Comparison of ENCODE assay signal across 1 cellular context in the genomic region with DNA sequence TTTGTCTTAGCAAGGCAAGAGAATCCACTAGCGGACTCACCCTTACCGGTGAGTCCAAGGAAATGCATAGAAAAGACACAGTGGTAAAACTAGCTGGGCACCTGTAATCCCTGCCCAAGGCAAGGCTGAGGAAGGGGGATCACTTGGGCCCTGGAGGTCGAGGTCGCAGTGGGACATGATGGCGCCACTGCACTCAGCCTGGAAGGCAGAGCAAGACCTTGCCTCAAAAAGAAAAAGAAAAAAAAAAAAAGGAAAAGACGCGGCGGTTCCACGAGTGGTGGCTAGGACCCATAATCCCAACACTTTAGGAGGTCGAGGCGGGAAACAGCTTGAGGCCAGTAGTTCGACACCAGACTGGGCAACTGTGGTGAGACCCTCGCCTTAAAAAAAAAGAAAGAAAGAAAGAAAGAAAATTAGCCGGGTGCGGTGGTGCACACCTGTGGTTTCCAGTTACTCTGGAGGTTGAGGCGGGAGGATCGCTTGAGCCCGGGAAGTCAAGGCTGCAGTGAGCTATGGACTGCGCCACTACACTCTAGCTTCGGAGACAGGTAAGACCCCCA.
TF ChIP-seq lines count a peak whose summit lies in the region.

No MANE protein-coding gene starts in this region.

TF ChIP-seq in endothelial cell of umbilical vein, 7 proteins besides CTCF, POLR2A, EP300 and RAD21:
- TF ChIP-seq POLR2AphosphoS5 (IDR thresholded peaks at IDR 0.05; ENCODE audit: insufficient read depth, low read depth, low read length): no peak
- no peak for TF ChIP-seq GATA2 (IDR thresholded peaks at IDR 0.05; ENCODE audit: insufficient read depth, insufficient read length, low read depth, low read length)
- TF ChIP-seq FOS (IDR thresholded peaks at IDR 0.05; ENCODE audit: borderline replicate concordance, insufficient read depth, low read length): no peak
- no peak for TF ChIP-seq JUN (IDR thresholded peaks at IDR 0.05; ENCODE audit: borderline replicate concordance, insufficient read depth, insufficient read length, low read depth)
- TF ChIP-seq EZH2 (IDR thresholded peaks at IDR 0.05; ENCODE audit: borderline replicate concordance, low read depth, low read length, severe bottlenecking): no peak
- no peak for TF ChIP-seq MYC (IDR thresholded peaks at IDR 0.05; ENCODE audit: low read depth, low read length)
- TF ChIP-seq, protein P1, sequence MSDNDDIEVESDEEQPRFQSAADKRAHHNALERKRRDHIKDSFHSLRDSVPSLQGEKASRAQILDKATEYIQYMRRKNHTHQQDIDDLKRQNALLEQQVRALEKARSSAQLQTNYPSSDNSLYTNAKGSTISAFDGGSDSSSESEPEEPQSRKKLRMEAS (IDR thresholded peaks at IDR 0.05; ENCODE audit: insufficient read depth, insufficient read length): no peak
